Comparison of ENCODE assay signal across 8 cellular contexts in genomic region chr17:38509008-38509771, GRCh38.
DNase-seq lines count a peak whose midpoint lies in the region; TF ChIP-seq lines count a peak whose summit lies in the region.

No MANE protein-coding gene starts in this region.

- peak; percentile 96 for TF ChIP-seq CTCF in GM12872 (IDR thresholded peaks at IDR 0.05; ENCODE audit: insufficient read depth, low read depth, low read length)

- DNase-seq in NCI-H526 (lab: John Stamatoyannopoulos, UW) = peak; percentile 30 to 84
- DNase-seq in activated CD8-positive, alpha-beta memory T cell treated with anti-CD3 and anti-CD28 coated beads, Interleukin-2, amount 50 U/mL, for 4 hours = peak; percentile 72
- peak; percentile 88 for DNase-seq in epidermal melanocyte (ENCODE audit: insufficient read length, low spot score)
- DNase-seq in middle frontal gyrus (ENCODE audit: extremely low spot score, low spot score) = peak; percentile 63
- peak; percentile 87 for DNase-seq in stimulated activated CD8-positive, alpha-beta memory T cell treated with anti-CD3 and anti-CD28 coated beads, Interleukin-4, amount 100 ng/mL, for 48 hours
- no peak for DNase-seq in NCI-H2029 (lab: John Stamatoyannopoulos, UW)
- no peak for DNase-seq in NCI-H2196 treated with DMSO at 0.1 percent for 48 hours (lab: John Stamatoyannopoulos, UW; ENCODE audit: unreplicated experiment)

Comparison
In these comparisons a context has a peak if more than half of its experiments do, and no peak if none do; other contexts are left out.
1. DNase-seq: peak in NCI-H526 (2 of 2), activated CD8-positive, alpha-beta memory T cell treated with anti-CD3 and anti-CD28 coated beads, Interleukin-2, amount 50 U/mL, for 4 hours (single experiment), epidermal melanocyte (single experiment), middle frontal gyrus (single experiment) and stimulated activated CD8-positive, alpha-beta memory T cell treated with anti-CD3 and anti-CD28 coated beads, Interleukin-4, amount 100 ng/mL, for 48 hours (single experiment); none in NCI-H2029 (single experiment) and NCI-H2196 treated with DMSO at 0.1 percent for 48 hours (single experiment).